8 cellular contexts compared by ENCODE assay signal in the genomic region with DNA sequence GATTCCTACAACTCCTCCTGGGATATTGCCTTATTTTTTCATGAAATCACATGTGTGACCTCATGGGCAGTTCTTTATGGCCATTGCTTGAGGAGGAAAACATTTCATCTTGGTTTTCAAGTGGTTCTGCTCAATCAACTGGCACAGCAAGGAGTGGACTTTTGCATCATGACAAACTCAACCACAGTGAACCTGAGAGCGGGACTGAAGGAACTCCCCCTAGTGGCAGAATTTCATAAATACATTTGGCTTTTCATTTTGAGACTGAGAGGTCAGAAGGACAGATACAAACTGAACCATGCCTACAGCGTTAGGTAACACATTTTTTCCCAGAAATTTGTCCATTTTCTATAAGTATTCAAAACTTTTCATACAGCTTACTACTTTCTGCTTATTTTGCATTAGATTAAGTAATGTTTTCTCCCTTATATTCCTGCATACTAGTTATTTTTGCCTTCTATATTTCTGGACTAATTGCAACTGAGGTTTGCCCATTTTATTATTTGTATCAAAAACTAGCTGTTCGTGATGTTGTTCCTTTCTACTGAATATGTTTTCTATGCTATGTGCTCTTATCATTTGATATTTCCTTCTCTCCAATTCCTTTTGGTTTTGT. TPM values are rescaled to one million over a fixed set of nuclear protein-coding genes. Genes with fewer than 3 reads are reported as not detected.
A peak's percentile ranks its signal among the peaks of the same experiment; 100 is the strongest.
DNase-seq lines count a peak whose midpoint lies in the region; ATAC-seq and TF ChIP-seq lines count a peak whose summit lies in the region.

No MANE protein-coding gene starts in this region.

- no peak overlapping the region for H3K9ac ChIP-seq in endodermal cell (ENCODE audit: extremely low read depth, low read length, poor library complexity, severe bottlenecking)

- no peaks in the 10 kb centered on the region for H3K4me1 Mint-ChIP-seq in endodermal cell
- peaks cover 5 to 7% (median 5%) of the 10 kb centered on the region in 3 donors for H3K4me1 Mint-ChIP-seq in naive B cell

- no peaks in the 10 kb centered on the region for H3K36me3 Mint-ChIP-seq in endodermal cell (ENCODE audit: low read depth)
- H3K36me3 Mint-ChIP-seq in naive B cell = peaks cover 0 to 5% of the 10 kb centered on the region in 2 donors

- no peak overlapping the region for H3K27ac Mint-ChIP-seq in endodermal cell
- peak overlapping the region in 1 of 6 donors; percentile 81 for H3K27ac Mint-ChIP-seq in naive B cell

- 14 to 30% methylated on average over 2 to 3 of the region's 3 CpGs for WGBS in endodermal cell (ENCODE audit: insufficient coverage in 1 of 2, insufficient read length in 1 of 2), 2 experiments

- ATAC-seq in naive B cell (ENCODE audit: low read depth in 2 of 2) (peak; percentile 40 to 59), HG03139 (IDR thresholded peaks at IDR 0.05; ENCODE audit: unreplicated experiment) (no peak)

- TF ChIP-seq CTCF in endodermal cell (conservative IDR thresholded peaks at IDR 0.05) = peak; percentile 86

- peaks cover 23% of the 10 kb centered on the region for H3K27me3 ChIP-seq in endodermal cell (ENCODE audit: control insufficient read depth, insufficient read depth, low read length, poor library complexity, severe bottlenecking)

- no peak overlapping the region for H3K4me3 Mint-ChIP-seq in endodermal cell
- no peak overlapping the region for H3K4me3 Mint-ChIP-seq in naive B cell

- H3K4me1 ChIP-seq in endodermal cell (ENCODE audit: control insufficient read depth, insufficient read depth, low read length) = no peaks in the 10 kb centered on the region

- DNase-seq in activated T-cell treated with anti-CD3 and anti-CD28 coated beads for 24 hours (ENCODE audit: low read depth) = peak; percentile 22
- DNase-seq in activated T-cell treated with anti-CD3 and anti-CD28 coated beads, Interleukin-2, amount 50 U/mL, for 1 hour = no peak
- DNase-seq in KG1 (lab: John Stamatoyannopoulos, UW) = peak; percentile 83
- peak; percentile 5 for DNase-seq in SHP77 treated with DMSO at 0.1 percent for 48 hours (lab: John Stamatoyannopoulos, UW)
- DNase-seq in endodermal cell = no peak
- peak; percentile 45 for DNase-seq in naive B cell
- DNase-seq in NK-92 treated with Interleukin-12 subunit alpha and Interleukin-12 subunit beta, amount 100 ng/mL, for 24 hours (lab: John Stamatoyannopoulos, UW) = no peak

- H3K4me3 ChIP-seq in endodermal cell (ENCODE audit: low read length) = no peak overlapping the region

- H3K27me3 Mint-ChIP-seq in endodermal cell (ENCODE audit: insufficient read depth) (peaks cover 30% of the 10 kb centered on the region), naive B cell (peaks cover 11 to 15% (median 13%) of the 10 kb centered on the region in 3 donors)

- H3K9me3 ChIP-seq in endodermal cell (ENCODE audit: control insufficient read depth, low read length) = no peaks in the 10 kb centered on the region

- no peaks in the 10 kb centered on the region for H3K36me3 ChIP-seq in endodermal cell (ENCODE audit: control insufficient read depth, insufficient read depth, low read length)

- H3K27ac ChIP-seq in endodermal cell (ENCODE audit: low read depth, low read length) = no peak overlapping the region

- H3K9me3 Mint-ChIP-seq in endodermal cell (peaks cover 6% of the 10 kb centered on the region), naive B cell (peaks cover 0 to 8% (median 0%) of the 10 kb centered on the region in 7 donors)

RNA-seq across cellular contexts. Expression of a gene that starts 13.4 kb away (rescaled TPM):
- not detected for total RNA-seq in endodermal cell
- polyA plus RNA-seq in endodermal cell (2013, experiment 1 of 2) = not detected
- polyA plus RNA-seq in endodermal cell (2013, experiment 2 of 2) = not detected
- polyA plus RNA-seq in naive B cell (ENCODE audit: low read depth in 6 of 6) = under 1 TPM in 1 of 6 donors, not detected in 5; 0.28 TPM

RNA-seq across cellular contexts. Expression of a gene that starts 16.5 kb away (rescaled TPM):
- total RNA-seq in endodermal cell = under 1 TPM in 1 of 2 donors, not detected in 1; 0.26 TPM
- polyA plus RNA-seq in endodermal cell (2013, experiment 1 of 2) = not detected
- not detected for polyA plus RNA-seq in endodermal cell (2013, experiment 2 of 2)
- polyA plus RNA-seq in naive B cell (ENCODE audit: low read depth in 6 of 6) = 1 to 10 TPM in 3 of 6 donors, under 1 TPM in 2, not detected in 1; 0.72 to 1.9 (median 1.2) TPM

RNA-seq across cellular contexts. Expression of a gene that starts 36.6 kb away (rescaled TPM):
- total RNA-seq in endodermal cell = not detected
- not detected for polyA plus RNA-seq in endodermal cell (2013, experiment 1 of 2)
- not detected for polyA plus RNA-seq in endodermal cell (2013, experiment 2 of 2)
- not detected for polyA plus RNA-seq in naive B cell (ENCODE audit: low read depth in 6 of 6)

RNA-seq across cellular contexts. Expression of a gene that starts 56.1 kb away (rescaled TPM):
- total RNA-seq in endodermal cell = 10 to 100 TPM; 10.8 to 11.3 TPM
- 5.8 TPM for polyA plus RNA-seq in endodermal cell (2013, experiment 1 of 2)
- polyA plus RNA-seq in endodermal cell (2013, experiment 2 of 2) = 6.8 TPM
- polyA plus RNA-seq in naive B cell (ENCODE audit: low read depth in 6 of 6) = 1 to 10 TPM in 5 of 6 donors, under 1 TPM in 1; 0.94 to 5.1 (median 3.1) TPM

RNA-seq across cellular contexts. Expression of a gene that starts 56.7 kb away (rescaled TPM):
- not detected for total RNA-seq in endodermal cell
- polyA plus RNA-seq in endodermal cell (2013, experiment 1 of 2) = not detected
- not detected for polyA plus RNA-seq in endodermal cell (2013, experiment 2 of 2)
- not detected for polyA plus RNA-seq in naive B cell (ENCODE audit: low read depth in 6 of 6)

Comparison
In these comparisons a context has a peak if more than half of its experiments do, and no peak if none do; other contexts are left out.
1. DNase-seq: peak in activated T-cell treated with anti-CD3 and anti-CD28 coated beads for 24 hours (single experiment), KG1 (single experiment), SHP77 treated with DMSO at 0.1 percent for 48 hours (single experiment) and naive B cell (single experiment); none in activated T-cell treated with anti-CD3 and anti-CD28 coated beads, Interleukin-2, amount 50 U/mL, for 1 hour (single experiment), endodermal cell (single experiment) and NK-92 treated with Interleukin-12 subunit alpha and Interleukin-12 subunit beta, amount 100 ng/mL, for 24 hours (single experiment).